In the genomic region with DNA sequence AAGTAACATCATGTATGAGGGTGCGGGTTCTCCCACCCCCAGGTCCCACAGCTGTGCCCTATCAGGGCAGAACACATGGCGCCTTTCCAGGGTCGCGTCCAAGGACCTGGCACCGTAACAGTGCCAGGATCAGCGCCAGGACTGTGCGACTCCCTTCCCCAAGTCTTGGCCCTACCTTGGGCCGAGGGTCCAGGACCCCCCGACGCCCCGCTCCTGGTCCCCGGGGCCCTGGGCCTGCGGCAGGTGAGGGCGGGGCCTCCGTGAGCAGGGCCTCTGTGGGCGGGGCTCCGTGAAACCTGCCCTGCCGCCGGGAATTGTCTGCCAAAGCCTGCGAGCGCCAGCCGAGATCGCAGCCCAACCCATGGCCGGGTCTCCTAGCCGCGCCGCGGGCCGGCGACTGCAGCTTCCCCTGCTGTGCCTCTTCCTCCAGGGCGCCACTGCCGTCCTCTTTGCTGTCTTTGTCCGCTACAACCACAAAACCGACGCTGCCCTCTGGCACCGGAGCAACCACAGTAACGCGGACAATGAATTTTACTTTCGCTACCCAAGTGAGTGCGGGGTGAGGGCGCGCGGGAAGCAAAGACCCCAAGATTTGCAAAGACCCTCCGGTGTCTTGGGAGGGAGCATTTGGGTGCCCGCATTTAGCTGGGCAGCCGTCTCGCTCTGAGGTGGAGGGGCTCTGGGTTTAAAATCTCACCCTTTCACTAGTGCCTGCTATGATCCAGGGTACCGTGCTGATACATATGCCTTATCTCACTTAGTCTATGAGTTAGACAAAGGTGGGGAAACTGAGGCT, we compare ENCODE assay signal across 8 cellular contexts. TPM values are rescaled to one million over a fixed set of nuclear protein-coding genes. Genes with fewer than 3 reads are reported as not detected.
DNase-seq lines count a peak whose midpoint lies in the region; TF ChIP-seq lines count a peak whose summit lies in the region.

A gene with protein sequence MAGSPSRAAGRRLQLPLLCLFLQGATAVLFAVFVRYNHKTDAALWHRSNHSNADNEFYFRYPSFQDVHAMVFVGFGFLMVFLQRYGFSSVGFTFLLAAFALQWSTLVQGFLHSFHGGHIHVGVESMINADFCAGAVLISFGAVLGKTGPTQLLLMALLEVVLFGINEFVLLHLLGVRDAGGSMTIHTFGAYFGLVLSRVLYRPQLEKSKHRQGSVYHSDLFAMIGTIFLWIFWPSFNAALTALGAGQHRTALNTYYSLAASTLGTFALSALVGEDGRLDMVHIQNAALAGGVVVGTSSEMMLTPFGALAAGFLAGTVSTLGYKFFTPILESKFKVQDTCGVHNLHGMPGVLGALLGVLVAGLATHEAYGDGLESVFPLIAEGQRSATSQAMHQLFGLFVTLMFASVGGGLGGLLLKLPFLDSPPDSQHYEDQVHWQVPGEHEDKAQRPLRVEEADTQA (plus strand): TSS at position 323 of the 796 bp plus-strand sequence. CDS start 39 bp downstream, at position 362.

- DNase-seq in stimulated activated CD4-positive, alpha-beta T cell treated with anti-CD3 and anti-CD28 coated beads, Interleukin-4, amount 100 ng/mL, for 1 hour, result peak; percentile 24
- no peak for DNase-seq in stimulated activated CD4-positive, alpha-beta T cell treated with anti-CD3 and anti-CD28 coated beads, Interleukin-1b, Interleukin-23, amount 100 ng/mL, for 48 hours
- peak; percentile 33 for DNase-seq in UCSD-AML1 (lab: John Stamatoyannopoulos, UW; ENCODE audit: unreplicated experiment)
- DNase-seq in esophagus muscularis mucosa (ENCODE audit: extremely low spot score), result no peak
- DNase-seq in GDM1 (lab: John Stamatoyannopoulos, UW), result no peak
- no peak for DNase-seq in SHP77 treated with DMSO at 0.1 percent for 48 hours (lab: John Stamatoyannopoulos, UW)
- no peak for DNase-seq in Kasumi-1 (lab: John Stamatoyannopoulos, UW)

- H3K9ac ChIP-seq in neural cell (ENCODE audit: low read length), result no peak within 1 kb of the TSS

- no peak for TF ChIP-seq POLR2A in esophagus muscularis mucosa (IDR thresholded peaks at IDR 0.05; ENCODE audit: low read depth)

- no peaks in the 10 kb centered on the region for H3F3A ChIP-seq in neural cell (ENCODE audit: insufficient read depth, low read length, poor library complexity, severe bottlenecking)

- no peaks in the 10 kb centered on the region for H3K9me2 ChIP-seq in neural cell (ENCODE audit: insufficient read depth, low read length)

- H3K27me3 ChIP-seq in esophagus muscularis mucosa (peaks cover 0 to 85% (median 12%) of the 10 kb centered on the region in 4 donors), neural cell (ENCODE audit: insufficient read depth, low read depth, low read length) (peaks cover 42% of the 10 kb centered on the region)

- H3K36me3 ChIP-seq in esophagus muscularis mucosa (no peaks in the 10 kb centered on the region), neural cell (ENCODE audit: insufficient read depth, low read length) (no peaks in the 10 kb centered on the region)

- 42% methylated on average over 10 of the region's 48 CpGs for WGBS in esophagus muscularis mucosa

- TF ChIP-seq CTCF in esophagus muscularis mucosa (IDR thresholded peaks at IDR 0.05), result no peak
- TF ChIP-seq CTCF in neural cell (IDR thresholded peaks at IDR 0.05; ENCODE audit: poor library complexity, severe bottlenecking), result no peak

- no peak for TF ChIP-seq RAD21 in neural cell (conservative IDR thresholded peaks at IDR 0.05)

- H2AFZ ChIP-seq in neural cell (ENCODE audit: low read depth, low read length), result no peak within 1 kb of the TSS

- no peaks in the 10 kb centered on the region for H3K79me2 ChIP-seq in neural cell (replicated peaks; ENCODE audit: insufficient read depth, low read length)

- intact Hi-C loops in esophagus muscularis mucosa (cut with DNase I), result no loop called here

- H3K27ac ChIP-seq in esophagus muscularis mucosa (replicated peaks in 1 of 4) (no peak within 1 kb of the TSS), neural cell (ENCODE audit: low read length) (no peak within 1 kb of the TSS)

- H3K4me3 ChIP-seq in esophagus muscularis mucosa (peak within 1 kb of the TSS; percentile 41 to 49 (median 44)), neural cell (ENCODE audit: low read length) (peak within 1 kb of the TSS; percentile 21)

- TF ChIP-seq EP300 in esophagus muscularis mucosa (IDR thresholded peaks at IDR 0.05) (no peak), neural cell (conservative IDR thresholded peaks at IDR 0.05; ENCODE audit: poor library complexity, severe bottlenecking) (no peak)

- H3K4me1 ChIP-seq in esophagus muscularis mucosa, result peaks cover 0 to 11% (median 9%) of the 10 kb centered on the region in 4 donors

- no peak within 1 kb of the TSS for H3K4me2 ChIP-seq in neural cell (ENCODE audit: low read length)

- no peaks in the 10 kb centered on the region for H4K20me1 ChIP-seq in neural cell (ENCODE audit: insufficient read depth)

- H3K9me3 ChIP-seq in esophagus muscularis mucosa (no peaks in the 10 kb centered on the region), neural cell (ENCODE audit: low read length) (no peaks in the 10 kb centered on the region)

TF ChIP-seq in neural cell, 6 proteins besides CTCF, POLR2A, EP300 and RAD21:
- TF ChIP-seq EZH2 (IDR thresholded peaks at IDR 0.05; ENCODE audit: borderline replicate concordance, insufficient read depth, low read length, poor library complexity, severe bottlenecking) (no peak), POLR2AphosphoS5 (IDR thresholded peaks at IDR 0.05) (no peak), TAF1 (IDR thresholded peaks at IDR 0.05; ENCODE audit: low read depth) (no peak), MXI1 (conservative IDR thresholded peaks at IDR 0.05; ENCODE audit: poor library complexity, severe bottlenecking) (no peak), SMC3 (conservative IDR thresholded peaks at IDR 0.05; ENCODE audit: poor library complexity) (no peak)
- TF ChIP-seq, protein P1, sequence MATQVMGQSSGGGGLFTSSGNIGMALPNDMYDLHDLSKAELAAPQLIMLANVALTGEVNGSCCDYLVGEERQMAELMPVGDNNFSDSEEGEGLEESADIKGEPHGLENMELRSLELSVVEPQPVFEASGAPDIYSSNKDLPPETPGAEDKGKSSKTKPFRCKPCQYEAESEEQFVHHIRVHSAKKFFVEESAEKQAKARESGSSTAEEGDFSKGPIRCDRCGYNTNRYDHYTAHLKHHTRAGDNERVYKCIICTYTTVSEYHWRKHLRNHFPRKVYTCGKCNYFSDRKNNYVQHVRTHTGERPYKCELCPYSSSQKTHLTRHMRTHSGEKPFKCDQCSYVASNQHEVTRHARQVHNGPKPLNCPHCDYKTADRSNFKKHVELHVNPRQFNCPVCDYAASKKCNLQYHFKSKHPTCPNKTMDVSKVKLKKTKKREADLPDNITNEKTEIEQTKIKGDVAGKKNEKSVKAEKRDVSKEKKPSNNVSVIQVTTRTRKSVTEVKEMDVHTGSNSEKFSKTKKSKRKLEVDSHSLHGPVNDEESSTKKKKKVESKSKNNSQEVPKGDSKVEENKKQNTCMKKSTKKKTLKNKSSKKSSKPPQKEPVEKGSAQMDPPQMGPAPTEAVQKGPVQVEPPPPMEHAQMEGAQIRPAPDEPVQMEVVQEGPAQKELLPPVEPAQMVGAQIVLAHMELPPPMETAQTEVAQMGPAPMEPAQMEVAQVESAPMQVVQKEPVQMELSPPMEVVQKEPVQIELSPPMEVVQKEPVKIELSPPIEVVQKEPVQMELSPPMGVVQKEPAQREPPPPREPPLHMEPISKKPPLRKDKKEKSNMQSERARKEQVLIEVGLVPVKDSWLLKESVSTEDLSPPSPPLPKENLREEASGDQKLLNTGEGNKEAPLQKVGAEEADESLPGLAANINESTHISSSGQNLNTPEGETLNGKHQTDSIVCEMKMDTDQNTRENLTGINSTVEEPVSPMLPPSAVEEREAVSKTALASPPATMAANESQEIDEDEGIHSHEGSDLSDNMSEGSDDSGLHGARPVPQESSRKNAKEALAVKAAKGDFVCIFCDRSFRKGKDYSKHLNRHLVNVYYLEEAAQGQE (IDR thresholded peaks at IDR 0.05; ENCODE audit: borderline replicate concordance), result no peak

RNA-seq across cellular contexts. Expression of the gene that starts here (rescaled TPM):
- not detected for total RNA-seq in esophagus muscularis mucosa
- not detected in 2 replicates for polyA plus RNA-seq in neural cell
- not detected in 2 replicates for polyA minus RNA-seq in neural cell

Comparison
In these comparisons a context has a peak if more than half of its experiments do, and no peak if none do; other contexts are left out.
1. DNase-seq: peak in stimulated activated CD4-positive, alpha-beta T cell treated with anti-CD3 and anti-CD28 coated beads, Interleukin-4, amount 100 ng/mL, for 1 hour (single experiment) and UCSD-AML1 (single experiment); none in stimulated activated CD4-positive, alpha-beta T cell treated with anti-CD3 and anti-CD28 coated beads, Interleukin-1b, Interleukin-23, amount 100 ng/mL, for 48 hours (single experiment), esophagus muscularis mucosa (single experiment), GDM1 (single experiment), SHP77 treated with DMSO at 0.1 percent for 48 hours (single experiment) and Kasumi-1 (0 of 2).